2 cellular contexts compared by ENCODE assay signal in genomic region chr14:85978851-85979250, GRCh38.
TF ChIP-seq lines count a peak whose summit lies in the region.

No MANE protein-coding gene starts in this region.

TF ChIP-seq in SK-N-SH, 30 proteins besides CTCF, POLR2A, EP300 and RAD21 (continued from another document):
- TF ChIP-seq REST (IDR thresholded peaks at IDR 0.05; ENCODE audit: low read depth, low read length) (no peak), FOXM1 (IDR thresholded peaks at IDR 0.05; ENCODE audit: low read depth) (no peak), MAX (IDR thresholded peaks at IDR 0.05; ENCODE audit: low read depth) (no peak), USF1 (IDR thresholded peaks at IDR 0.05; ENCODE audit: borderline replicate concordance, low read depth) (no peak), GABPA (IDR thresholded peaks at IDR 0.05; ENCODE audit: low read depth) (no peak), RCOR1 (IDR thresholded peaks at IDR 0.05; ENCODE audit: low read length) (no peak), MEF2A (IDR thresholded peaks at IDR 0.05; ENCODE audit: borderline replicate concordance, low read depth) (no peak), NRF1 (IDR thresholded peaks at IDR 0.05; ENCODE audit: low read depth, low read length) (no peak), POLR2AphosphoS5 (IDR thresholded peaks at IDR 0.05; ENCODE audit: low read depth, low read length) (no peak)
- TF ChIP-seq, protein P1, sequence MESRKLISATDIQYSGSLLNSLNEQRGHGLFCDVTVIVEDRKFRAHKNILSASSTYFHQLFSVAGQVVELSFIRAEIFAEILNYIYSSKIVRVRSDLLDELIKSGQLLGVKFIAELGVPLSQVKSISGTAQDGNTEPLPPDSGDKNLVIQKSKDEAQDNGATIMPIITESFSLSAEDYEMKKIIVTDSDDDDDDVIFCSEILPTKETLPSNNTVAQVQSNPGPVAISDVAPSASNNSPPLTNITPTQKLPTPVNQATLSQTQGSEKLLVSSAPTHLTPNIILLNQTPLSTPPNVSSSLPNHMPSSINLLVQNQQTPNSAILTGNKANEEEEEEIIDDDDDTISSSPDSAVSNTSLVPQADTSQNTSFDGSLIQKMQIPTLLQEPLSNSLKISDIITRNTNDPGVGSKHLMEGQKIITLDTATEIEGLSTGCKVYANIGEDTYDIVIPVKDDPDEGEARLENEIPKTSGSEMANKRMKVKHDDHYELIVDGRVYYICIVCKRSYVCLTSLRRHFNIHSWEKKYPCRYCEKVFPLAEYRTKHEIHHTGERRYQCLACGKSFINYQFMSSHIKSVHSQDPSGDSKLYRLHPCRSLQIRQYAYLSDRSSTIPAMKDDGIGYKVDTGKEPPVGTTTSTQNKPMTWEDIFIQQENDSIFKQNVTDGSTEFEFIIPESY (IDR thresholded peaks at IDR 0.05; ENCODE audit: borderline replicate concordance, low read depth): no peak

TF ChIP-seq in SK-N-SH treated with all-trans-retinoic acid at 6 μM for 48 hours, 23 proteins besides CTCF, POLR2A, EP300 and RAD21 (continued from another document):
- TF ChIP-seq CREB5 (CRISPR knock-in tag; IDR thresholded peaks at IDR 0.05; ENCODE audit: low read depth): no peak
- TF ChIP-seq TOX (CRISPR knock-in tag; IDR thresholded peaks at IDR 0.05; ENCODE audit: borderline replicate concordance): no peak
- no peak for TF ChIP-seq OSR1 (CRISPR knock-in tag; IDR thresholded peaks at IDR 0.05)
- TF ChIP-seq ARNTL (CRISPR knock-in tag; IDR thresholded peaks at IDR 0.05; ENCODE audit: borderline replicate concordance, low read depth): no peak
- TF ChIP-seq ZFP3 (CRISPR knock-in tag; IDR thresholded peaks at IDR 0.05): no peak
TF ChIP-seq in SK-N-SH treated with all-trans-retinoic acid at 6 μM for 48 hours: peak in this region for 0.
